In the genomic region with DNA sequence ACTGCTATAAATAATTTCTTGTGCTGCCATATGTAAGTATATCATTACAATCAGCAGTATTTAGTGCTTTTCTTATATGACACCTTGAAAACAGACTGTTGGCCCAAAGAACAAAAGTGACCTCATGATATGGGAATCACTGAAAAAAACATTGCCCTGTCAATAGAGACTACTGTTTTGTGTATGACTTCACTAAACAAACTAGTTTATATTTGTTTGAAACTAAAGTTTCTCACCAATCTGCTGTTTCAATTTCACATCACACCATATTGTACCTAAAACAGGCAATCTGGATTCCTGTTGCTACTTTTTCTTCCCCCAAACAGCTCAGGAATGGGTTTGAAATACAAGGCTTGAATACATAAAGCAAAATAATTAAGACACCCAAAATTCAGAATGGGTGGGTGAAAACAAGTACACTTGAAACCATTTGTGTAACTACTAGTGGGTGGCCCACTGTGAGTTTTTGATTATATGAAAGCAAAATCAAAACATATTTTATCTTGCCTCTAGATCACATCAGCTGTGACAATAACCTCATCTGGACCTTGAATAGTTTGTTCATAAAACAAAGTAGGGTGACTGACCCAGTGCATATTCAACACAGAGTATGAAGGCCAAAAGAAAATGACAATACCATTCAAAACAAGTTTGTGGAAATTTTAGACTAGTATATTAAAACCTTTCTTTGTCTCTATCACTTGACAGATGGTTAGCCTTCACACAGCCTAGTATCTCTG, we compare ENCODE assay signal across 21 cellular contexts. TPM values are rescaled to one million over a fixed set of nuclear protein-coding genes. Genes with fewer than 3 reads are reported as not detected.
A peak's percentile ranks its signal among the peaks of the same experiment; 100 is the strongest.
DNase-seq lines count a peak whose midpoint lies in the region; ATAC-seq, FAIRE-seq and TF ChIP-seq lines count a peak whose summit lies in the region.
"Had no signal": no experiment of that assay in that cellular context is flagged by ENCODE, and none has a peak within 500 bp of the region (broad histone marks: within the 10 kb centered on the region; RNA-seq: fewer than 3 reads in every experiment).

No MANE protein-coding gene starts in this region.

- no peaks in the 10 kb centered on the region for H3K27me3 Mint-ChIP-seq in neural progenitor cell (ENCODE audit: insufficient read depth, low read depth)
- H3K27me3 Mint-ChIP-seq: activated B cell treated with CpG ODN at 0.5 μM for 24 hours; CD4-positive, alpha-beta T cell; natural killer cell treated with Interleukin-12 subunit alpha and Interleukin-12 subunit beta and Interleukin-15 and Interleukin-18, amount 100 ng/mL, for 72 hours had no signal

- TF ChIP-seq CTCF in neural progenitor cell (IDR thresholded peaks at IDR 0.05) = no peak

- H3K4me1 Mint-ChIP-seq in neural progenitor cell = peaks cover 8% of the 10 kb centered on the region
- H3K4me1 Mint-ChIP-seq: endodermal cell had no signal

- H3K9me3 Mint-ChIP-seq in neural progenitor cell = no peaks in the 10 kb centered on the region
- H3K9me3 Mint-ChIP-seq: activated B cell treated with CpG ODN at 0.5 μM for 24 hours; CD4-positive, alpha-beta T cell; endodermal cell; natural killer cell treated with Interleukin-12 subunit alpha and Interleukin-12 subunit beta and Interleukin-15 and Interleukin-18, amount 100 ng/mL, for 72 hours had no signal

- H2AFZ ChIP-seq in neural progenitor cell (replicated peaks) = no peak overlapping the region

- H3K4me3 Mint-ChIP-seq in neural progenitor cell = no peak overlapping the region
- H3K4me3 Mint-ChIP-seq: activated B cell treated with CpG ODN at 0.5 μM for 24 hours; CD4-positive, alpha-beta T cell; endodermal cell; natural killer cell treated with Interleukin-12 subunit alpha and Interleukin-12 subunit beta and Interleukin-15 and Interleukin-18, amount 100 ng/mL, for 72 hours had no signal

- H3K27ac Mint-ChIP-seq in neural progenitor cell = no peak overlapping the region
- H3K27ac Mint-ChIP-seq: activated B cell treated with CpG ODN at 0.5 μM for 24 hours; CD4-positive, alpha-beta T cell; natural killer cell treated with Interleukin-12 subunit alpha and Interleukin-12 subunit beta and Interleukin-15 and Interleukin-18, amount 100 ng/mL, for 72 hours had no signal

- H4K20me1 ChIP-seq in neural progenitor cell (ENCODE audit: low read depth) = peaks cover 7% of the 10 kb centered on the region

- no peak for DNase-seq in H54 (ENCODE audit: insufficient read length, low spot score)
- no peak for DNase-seq in KG1 (lab: John Stamatoyannopoulos, UW)
- DNase-seq in inferior parietal cortex (ENCODE audit: extremely low spot score) = no peak
- DNase-seq in stimulated activated CD8-positive, alpha-beta memory T cell treated with anti-CD3 and anti-CD28 coated beads, Interleukin-4, amount 100 ng/mL, for 48 hours = no peak
- DNase-seq in neural progenitor cell (ENCODE audit: low spot score) = no peak
- DNase-seq: activated B cell treated with CpG ODN at 0.5 μM for 24 hours; activated T-cell treated with anti-CD3 and anti-CD28 coated beads, Interleukin-2, amount 50 U/mL, for 48 hours; CD4-positive, alpha-beta T cell; endodermal cell; head of caudate nucleus; IMR-90; left lung; NCI-H774; sigmoid colon had no signal

- FAIRE-seq in H54 (lab: Jason Lieb, UNC) = peak; percentile 62
- peak; percentile 72 for FAIRE-seq in islet of Langerhans (lab: Jason Lieb, UNC)
- FAIRE-seq: astrocyte, H1 had no signal

- H3K4me2 ChIP-seq in neural progenitor cell = no peak overlapping the region

- peaks cover 4% of the 10 kb centered on the region for H3F3A ChIP-seq in neural progenitor cell (ENCODE audit: low read depth)

- ATAC-seq in GM19324 (IDR thresholded peaks at IDR 0.05; ENCODE audit: low FRiP score, unreplicated experiment) (peak; percentile 71), HG03175 (IDR thresholded peaks at IDR 0.05; ENCODE audit: unreplicated experiment) (peak; percentile 71)
- ATAC-seq: left lung; natural killer cell treated with Interleukin-12 subunit alpha and Interleukin-12 subunit beta and Interleukin-15 and Interleukin-18, amount 100 ng/mL, for 72 hours had no signal

- no peak overlapping the region for H3K4me3 ChIP-seq in neural progenitor cell
- H3K4me3 ChIP-seq: left lung, sigmoid colon, SJSA1 had no signal

- no peak overlapping the region for H3K27ac ChIP-seq in neural progenitor cell
- H3K27ac ChIP-seq: left lung, sigmoid colon, SJSA1 had no signal

- no peak overlapping the region for H3K9ac ChIP-seq in neural progenitor cell

- H3K79me2 ChIP-seq in neural progenitor cell (ENCODE audit: low read depth) = peaks cover 27% of the 10 kb centered on the region

- H3K36me3 ChIP-seq in neural progenitor cell = no peaks in the 10 kb centered on the region
- H3K36me3 ChIP-seq: left lung, sigmoid colon, SJSA1 had no signal

- H3K4me1 ChIP-seq in neural progenitor cell = peaks cover 5% of the 10 kb centered on the region

- no peaks in the 10 kb centered on the region for H3K27me3 ChIP-seq in neural progenitor cell
- H3K27me3 ChIP-seq: left lung, sigmoid colon, SJSA1 had no signal

- TF ChIP-seq POLR2A in H54 (IDR thresholded peaks at IDR 0.05; ENCODE audit: low read depth, low read length) = no peak

- H3K9me3 ChIP-seq in neural progenitor cell (ENCODE audit: low read depth) = no peaks in the 10 kb centered on the region
- H3K9me3 ChIP-seq: left lung, sigmoid colon, SJSA1 had no signal

- peaks cover 4% of the 10 kb centered on the region for H3K36me3 Mint-ChIP-seq in neural progenitor cell

RNA-seq across cellular contexts. Expression of a gene that starts 5.9 kb away (rescaled TPM):
- 1.9 and 3.2 TPM in 2 replicates for total RNA-seq in neural progenitor cell (ENCODE audit: low replicate concordance)
